Comparison of ENCODE assay signal across 10 cellular contexts in genomic region chr2:8455236-8456148, GRCh38.
DNase-seq lines count a peak whose midpoint lies in the region; ATAC-seq and TF ChIP-seq lines count a peak whose summit lies in the region.
"Had no signal": no experiment of that assay in that cellular context is flagged by ENCODE, and none has a peak within 500 bp of the region (broad histone marks: within the 10 kb centered on the region; RNA-seq: fewer than 3 reads in every experiment).

No MANE protein-coding gene starts in this region.

- H3K4me1 Mint-ChIP-seq in CD4-positive, CD25-positive, alpha-beta regulatory T cell = peaks cover 15 to 40% (median 21%) of the 10 kb centered on the region in 4 donors
- H3K4me1 Mint-ChIP-seq in T-helper 17 cell = peaks cover 29% of the 10 kb centered on the region
- H3K4me1 Mint-ChIP-seq in neural progenitor cell = peaks cover 18% of the 10 kb centered on the region

- no peaks in the 10 kb centered on the region for H3K27me3 ChIP-seq in CD4-positive, CD25-positive, alpha-beta regulatory T cell (ENCODE audit: control insufficient read depth, insufficient read depth, low read length)
- H3K27me3 ChIP-seq in neural progenitor cell = no peaks in the 10 kb centered on the region

- H3K4me3 ChIP-seq in CD4-positive, CD25-positive, alpha-beta regulatory T cell (ENCODE audit: low read depth, low read length) = peak overlapping the region; percentile 58
- H3K4me3 ChIP-seq in neural progenitor cell = no peak overlapping the region

- TF ChIP-seq CTCF in neural progenitor cell (IDR thresholded peaks at IDR 0.05) (no peak), GM10266 (IDR thresholded peaks at IDR 0.05; ENCODE audit: control insufficient read depth, insufficient read depth, low read depth, missing control alignments) (no peak)

- H3K9me3 ChIP-seq in CD4-positive, CD25-positive, alpha-beta regulatory T cell (ENCODE audit: control insufficient read depth in 2 of 2, low read length in 2 of 2) = no peaks in the 10 kb centered on the region
- no peaks in the 10 kb centered on the region for H3K9me3 ChIP-seq in T-helper 17 cell (ENCODE audit: control insufficient read depth, low read length, poor library complexity, severe bottlenecking)
- no peaks in the 10 kb centered on the region for H3K9me3 ChIP-seq in neural progenitor cell (ENCODE audit: low read depth)

- H3K36me3 Mint-ChIP-seq in CD4-positive, CD25-positive, alpha-beta regulatory T cell = no peaks in the 10 kb centered on the region
- H3K36me3 Mint-ChIP-seq in T-helper 17 cell (ENCODE audit: low read depth) = no peaks in the 10 kb centered on the region
- no peaks in the 10 kb centered on the region for H3K36me3 Mint-ChIP-seq in neural progenitor cell

- H3K4me3 Mint-ChIP-seq in CD4-positive, CD25-positive, alpha-beta regulatory T cell = peak overlapping the region; percentile 88 to 93 (median 92)
- H3K4me3 Mint-ChIP-seq in T-helper 17 cell (peak overlapping the region; percentile 89), neural progenitor cell (peak overlapping the region; percentile 38)

- no peak overlapping the region for H2AFZ ChIP-seq in neural progenitor cell (replicated peaks)

- H3K27ac Mint-ChIP-seq in CD4-positive, CD25-positive, alpha-beta regulatory T cell = peak overlapping the region; percentile 64 to 89 (median 86)
- H3K27ac Mint-ChIP-seq in T-helper 17 cell (peak overlapping the region; percentile 96), neural progenitor cell (peak overlapping the region; percentile 73)

- no peaks in the 10 kb centered on the region for H3F3A ChIP-seq in neural progenitor cell (ENCODE audit: low read depth)

- H3K4me1 ChIP-seq in CD4-positive, CD25-positive, alpha-beta regulatory T cell (ENCODE audit: control insufficient read depth, insufficient read depth, low read length, poor library complexity, severe bottlenecking) = peaks cover 29% of the 10 kb centered on the region
- H3K4me1 ChIP-seq in neural progenitor cell = no peaks in the 10 kb centered on the region

- ATAC-seq in CD4-positive, CD25-positive, alpha-beta regulatory T cell (ENCODE audit: low read depth in 2 of 2) = no peak
- peak; percentile 45 for ATAC-seq in T-helper 17 cell

- H3K27ac ChIP-seq in CD4-positive, CD25-positive, alpha-beta regulatory T cell (ENCODE audit: insufficient read depth, low read length, poor library complexity, severe bottlenecking) = peak overlapping the region; percentile 71
- no peak overlapping the region for H3K27ac ChIP-seq in neural progenitor cell

- intact Hi-C loops in head of caudate nucleus (cut with DNase I) = no loop called here

- H3K36me3 ChIP-seq in CD4-positive, CD25-positive, alpha-beta regulatory T cell (ENCODE audit: control insufficient read depth, insufficient read depth, low read length) = no peaks in the 10 kb centered on the region
- H3K36me3 ChIP-seq in neural progenitor cell = no peaks in the 10 kb centered on the region

- no peaks in the 10 kb centered on the region for H3K9me3 Mint-ChIP-seq in CD4-positive, CD25-positive, alpha-beta regulatory T cell
- H3K9me3 Mint-ChIP-seq in neural progenitor cell = peaks cover 8% of the 10 kb centered on the region

- DNase-seq in CD4-positive, CD25-positive, alpha-beta regulatory T cell = no peak
- DNase-seq in T-helper 17 cell (no peak), head of caudate nucleus (peak in 23 of 42 donors; percentile 18 to 74 (median 45)), neural progenitor cell (ENCODE audit: low spot score) (no peak), GM10266 (ENCODE audit: extremely low spot score) (no peak), amniotic stem cell (lab: John Stamatoyannopoulos, UW) (no peak), NCI-H2227 treated with DMSO at 0.1 percent for 48 hours (lab: John Stamatoyannopoulos, UW) (no peak)
- DNase-seq in stimulated activated naive CD4-positive, alpha-beta T cell treated with Interleukin-2 at 50 U/mL for 16 hours (lab: John Stamatoyannopoulos, UW) = no peak
- DNase-seq: NCI-H446 treated with DMSO at 0.1 percent for 48 hours, SIG-M5 had no signal

- H3K4me2 ChIP-seq in neural progenitor cell = no peak overlapping the region

- no peaks in the 10 kb centered on the region for H4K20me1 ChIP-seq in neural progenitor cell (ENCODE audit: low read depth)

- H3K9ac ChIP-seq in neural progenitor cell = no peak overlapping the region

- no peaks in the 10 kb centered on the region for H3K27me3 Mint-ChIP-seq in CD4-positive, CD25-positive, alpha-beta regulatory T cell
- no peaks in the 10 kb centered on the region for H3K27me3 Mint-ChIP-seq in T-helper 17 cell
- H3K27me3 Mint-ChIP-seq in neural progenitor cell (ENCODE audit: insufficient read depth, low read depth) = peaks cover 7% of the 10 kb centered on the region

- no peaks in the 10 kb centered on the region for H3K79me2 ChIP-seq in neural progenitor cell (ENCODE audit: low read depth)

Comparison
In these comparisons a context has a peak if more than half of its experiments do, and no peak if none do; other contexts are left out.
1. DNase-seq: peak in head of caudate nucleus (23 of 42); none in CD4-positive, CD25-positive, alpha-beta regulatory T cell (0 of 3), T-helper 17 cell (0 of 3), neural progenitor cell (single experiment), GM10266 (single experiment), amniotic stem cell (single experiment), stimulated activated naive CD4-positive, alpha-beta T cell treated with Interleukin-2 at 50 U/mL for 16 hours (single experiment) and NCI-H2227 treated with DMSO at 0.1 percent for 48 hours (single experiment).
2. H3K4me3 Mint-ChIP-seq: peak in every context shown above with its lines; median percentile 92 in CD4-positive, CD25-positive, alpha-beta regulatory T cell; 89 in T-helper 17 cell; 38 in neural progenitor cell.
3. Peak in every context shown above with its lines, with median percentiles within 50 percentile points of each other: H3K27ac Mint-ChIP-seq.